8 cellular contexts compared by ENCODE assay signal in genomic region chr12:7961395-7962188, GRCh38. TPM values are rescaled to one million over a fixed set of nuclear protein-coding genes. Genes with fewer than 3 reads are reported as not detected.
DNase-seq lines count a peak whose midpoint lies in the region; ATAC-seq and TF ChIP-seq lines count a peak whose summit lies in the region.
"Had no signal": no experiment of that assay in that cellular context is flagged by ENCODE, and none has a peak within 500 bp of the region (broad histone marks: within the 10 kb centered on the region; RNA-seq: fewer than 3 reads in every experiment).

No MANE protein-coding gene starts in this region.

- H3K27me3 ChIP-seq in OCI-LY3 (ENCODE audit: low read depth, low read length) (no peaks in the 10 kb centered on the region), esophagus muscularis mucosa (no peaks in the 10 kb centered on the region)

- H3K36me3 ChIP-seq in OCI-LY3 (replicated peaks; ENCODE audit: low read depth, low read length): no peaks in the 10 kb centered on the region
- no peaks in the 10 kb centered on the region for H3K36me3 ChIP-seq in esophagus muscularis mucosa

- H3K4me3 ChIP-seq in GM08714 (ENCODE audit: low read length) (peak overlapping the region; percentile 88; the same call in 1 of the 2 replicates), OCI-LY3 (ENCODE audit: low read length) (peak overlapping the region; percentile 80), esophagus muscularis mucosa (peak overlapping the region in 2 of 4 donors; percentile 47 to 54), skeletal muscle cell (ENCODE audit: low read depth, low read length) (peak overlapping the region; percentile 56)

- no peak for TF ChIP-seq CTCF in OCI-LY3 (IDR thresholded peaks at IDR 0.05; ENCODE audit: low read depth, low read length)
- no peak for TF ChIP-seq CTCF in esophagus muscularis mucosa (IDR thresholded peaks at IDR 0.05)

- no peaks in the 10 kb centered on the region for H3K9me3 ChIP-seq in OCI-LY3 (ENCODE audit: insufficient read depth, low read length)
- no peaks in the 10 kb centered on the region for H3K9me3 ChIP-seq in esophagus muscularis mucosa

- no peak for TF ChIP-seq EP300 in esophagus muscularis mucosa (IDR thresholded peaks at IDR 0.05)

- WGBS in esophagus muscularis mucosa: 75% methylated on average over 12 of the region's 12 CpGs

- no peak for ATAC-seq in HG02678 (IDR thresholded peaks at IDR 0.05; ENCODE audit: unreplicated experiment)
- no peak for ATAC-seq in GM21825 (IDR thresholded peaks at IDR 0.05; ENCODE audit: unreplicated experiment)

- intact Hi-C loops in esophagus muscularis mucosa (cut with DNase I): no loop called here

- H3K27ac ChIP-seq in OCI-LY3 (ENCODE audit: low read length) (no peak overlapping the region), esophagus muscularis mucosa (replicated peaks in 1 of 4) (peak overlapping the region; percentile 70 to 75 (median 72))

- DNase-seq in esophagus muscularis mucosa (ENCODE audit: extremely low spot score) (no peak), skeletal muscle cell (ENCODE audit: low read depth) (no peak), occipital lobe (lab: John Stamatoyannopoulos, UW) (no peak)
- DNase-seq: NCI-H146 had no signal

- no peaks in the 10 kb centered on the region for H3K79me2 ChIP-seq in OCI-LY3 (ENCODE audit: low read length)

- no peak for TF ChIP-seq POLR2A in esophagus muscularis mucosa (IDR thresholded peaks at IDR 0.05; ENCODE audit: low read depth)

- no peak overlapping the region for H2AFZ ChIP-seq in OCI-LY3 (ENCODE audit: low read depth, low read length)

- peak overlapping the region; percentile 64; the same call in 1 of the 2 replicates for H3K9ac ChIP-seq in OCI-LY3 (ENCODE audit: low read length)

- H3K4me1 ChIP-seq in OCI-LY3 (ENCODE audit: low read length) (peaks cover 20% of the 10 kb centered on the region), esophagus muscularis mucosa (peaks cover 7 to 17% (median 14%) of the 10 kb centered on the region in 4 donors)

- H3K4me2 ChIP-seq in OCI-LY3 (ENCODE audit: low read length): peak overlapping the region; percentile 86

- no peaks in the 10 kb centered on the region for H4K20me1 ChIP-seq in OCI-LY3 (ENCODE audit: insufficient read depth, low read length)

RNA-seq across cellular contexts. Expression of gene SLC2A3, which starts 25.6 kb away (rescaled TPM):
- total RNA-seq in esophagus muscularis mucosa (100 to 1,000 TPM in 1 of 4 donors, 10 to 100 TPM in 3; 10.7 to 102 (median 13.5) TPM), occipital lobe (57.1 TPM)
